ENCODE assay signal across 18 cellular contexts in the genomic region with DNA sequence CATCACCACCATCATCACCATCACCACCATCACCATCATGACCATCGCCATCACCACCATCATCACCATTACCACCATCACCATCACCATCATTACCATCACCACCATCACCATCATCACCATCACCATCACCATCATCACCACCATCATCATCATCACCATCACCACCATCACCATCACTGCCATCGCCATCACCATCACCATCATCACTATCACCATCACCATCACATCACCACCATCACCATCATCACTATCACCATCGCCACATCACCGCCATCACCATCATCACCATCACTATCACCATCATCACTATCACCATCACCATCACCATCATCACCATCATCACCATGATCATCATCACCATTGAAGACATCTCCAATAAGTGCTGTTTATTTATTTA. TPM values are rescaled to one million over a fixed set of nuclear protein-coding genes. Genes with fewer than 3 reads are reported as not detected.
DNase-seq lines count a peak whose midpoint lies in the region; ATAC-seq, FAIRE-seq and TF ChIP-seq lines count a peak whose summit lies in the region.
"Had no signal": no experiment of that assay in that cellular context is flagged by ENCODE, and none has a peak within 500 bp of the region (broad histone marks: within the 10 kb centered on the region; RNA-seq: fewer than 3 reads in every experiment).

No MANE protein-coding gene starts in this region.

- no peak for TF ChIP-seq RAD21 in K562 (CRISPR knock-in tag; conservative IDR thresholded peaks at IDR 0.05 in 1 of 2, IDR thresholded peaks at IDR 0.05 in 1 of 2)

- peaks cover 3% of the 10 kb centered on the region; the same call in 1 of the 2 replicates for H3K9me3 ChIP-seq in K562 (replicated peaks; ENCODE audit: control insufficient read depth, insufficient read depth, low read depth, low read length)
- H3K9me3 ChIP-seq in CD8-positive, alpha-beta memory T cell (ENCODE audit: low read length): no peaks in the 10 kb centered on the region
- H3K9me3 ChIP-seq in testis: no peaks in the 10 kb centered on the region
- H3K9me3 ChIP-seq: A549, BE2C had no signal

- H3K4me1 ChIP-seq in K562 (replicated peaks in 1 of 2; ENCODE audit: control insufficient read depth in 2 of 2, insufficient read depth in 2 of 2, low read length in 2 of 2) (peaks cover 0 to 6% of the 10 kb centered on the region in 2 experiments; a peak in 1 of 5 replicates), testis (no peaks in the 10 kb centered on the region)
- H3K4me1 ChIP-seq in CD8-positive, alpha-beta memory T cell (ENCODE audit: insufficient read depth, low read length): no peaks in the 10 kb centered on the region
- H3K4me1 ChIP-seq: A549, BE2C had no signal

- peak overlapping the region; percentile 38 for H3K27ac Mint-ChIP-seq in nephron progenitor cell
- H3K27ac Mint-ChIP-seq in CD8-positive, alpha-beta memory T cell: no peak overlapping the region
- H3K27ac Mint-ChIP-seq: CD4-positive, alpha-beta memory T cell had no signal

- intact Hi-C loops in K562 (cut with micrococcal nuclease): no loop called here
- intact Hi-C loops in testis (cut with DNase I; ENCODE audit: low total_unique reads): no loop called here

- no peak overlapping the region for H2AFZ ChIP-seq in K562 (ENCODE audit: low read depth, low read length)
- H2AFZ ChIP-seq: GM23248 had no signal

- H3K27me3 ChIP-seq in K562 (ENCODE audit: control insufficient read depth in 2 of 2, insufficient read depth in 2 of 2, low read length in 2 of 2) (peaks cover 14 to 32% of the 10 kb centered on the region in 2 experiments; a peak in 4 of 5 replicates), testis (no peaks in the 10 kb centered on the region)
- peaks cover 6% of the 10 kb centered on the region for H3K27me3 ChIP-seq in CD8-positive, alpha-beta memory T cell (ENCODE audit: insufficient read depth, low read length, poor library complexity, severe bottlenecking)
- H3K27me3 ChIP-seq: BE2C had no signal

- no peaks in the 10 kb centered on the region for H3K9me1 ChIP-seq in K562 (ENCODE audit: control insufficient read depth, insufficient read depth, low read length)

- no peak overlapping the region for H3K9ac ChIP-seq in K562 (ENCODE audit: insufficient read depth in 1 of 2, low read depth in 2 of 2, low read length in 2 of 2)
- H3K9ac ChIP-seq: GM23248 had no signal

- peaks cover 40% of the 10 kb centered on the region for H3K27me3 Mint-ChIP-seq in nephron progenitor cell (ENCODE audit: low read depth, poor library complexity)
- peaks cover 13 to 15% of the 10 kb centered on the region in 2 donors for H3K27me3 Mint-ChIP-seq in CD8-positive, alpha-beta memory T cell

- no peaks in the 10 kb centered on the region for H4K20me1 ChIP-seq in K562 (replicated peaks; ENCODE audit: control insufficient read depth, insufficient read depth, low read length)

- no peaks in the 10 kb centered on the region for H3K36me3 ChIP-seq in K562 (ENCODE audit: control insufficient read depth, insufficient read depth, low read length)
- H3K36me3 ChIP-seq in CD8-positive, alpha-beta memory T cell (ENCODE audit: insufficient read depth, low read length): no peaks in the 10 kb centered on the region
- no peaks in the 10 kb centered on the region for H3K36me3 ChIP-seq in testis (ENCODE audit: low read depth, missing control alignments)
- H3K36me3 ChIP-seq: BE2C had no signal

- peaks cover 17% of the 10 kb centered on the region for H3K4me1 Mint-ChIP-seq in nephron progenitor cell
- peaks cover 0 to 2% (median 0%) of the 10 kb centered on the region in 3 donors for H3K4me1 Mint-ChIP-seq in CD8-positive, alpha-beta memory T cell

- no peak overlapping the region for H3K27ac ChIP-seq in K562 (ENCODE audit: extremely low read depth, low read depth, low read length)
- no peak overlapping the region for H3K27ac ChIP-seq in CD8-positive, alpha-beta memory T cell (ENCODE audit: low read depth, low read length)
- no peak overlapping the region for H3K27ac ChIP-seq in testis
- H3K27ac ChIP-seq in caudate nucleus (ENCODE audit: low read depth, low read length): no peak overlapping the region
- H3K27ac ChIP-seq: A549, C4-2B, GM23248 had no signal

- CTCF ChIA-PET in HEK293T (lab: Yijun Ruan, JAX) (no interaction called here), K562 (lab: Yijun Ruan, JAX; ENCODE audit: low intra/inter-chr PET ratio) (no interaction called here)
- CTCF ChIA-PET in CD8-positive, alpha-beta memory T cell (lab: Charles Lee): no interaction called here

- no peaks in the 10 kb centered on the region for H3K36me3 Mint-ChIP-seq in nephron progenitor cell (ENCODE audit: low read depth)
- no peaks in the 10 kb centered on the region for H3K36me3 Mint-ChIP-seq in CD8-positive, alpha-beta memory T cell

- TF ChIP-seq EP300 in K562 (IDR thresholded peaks at IDR 0.05; ENCODE audit: low read length): no peak

- POLR2A ChIA-PET in HEK293T (lab: Yijun Ruan, JAX): no interaction called here
- POLR2A ChIA-PET in K562 (lab: Yijun Ruan, JAX): no interaction called here
- POLR2A ChIA-PET in CD8-positive, alpha-beta memory T cell (lab: Charles Lee): no interaction called here

- FAIRE-seq in K562 (lab: Jason Lieb, UNC): peak; percentile 6
- FAIRE-seq: GM18507 had no signal

- no peak overlapping the region for H3K4me3 Mint-ChIP-seq in nephron progenitor cell
- no peak overlapping the region for H3K4me3 Mint-ChIP-seq in CD8-positive, alpha-beta memory T cell
- H3K4me3 Mint-ChIP-seq: CD4-positive, alpha-beta memory T cell had no signal

- H3K4me3 ChIP-seq in K562: no peak overlapping the region
- no peak overlapping the region for H3K4me3 ChIP-seq in CD8-positive, alpha-beta memory T cell (ENCODE audit: low read length)
- H3K4me3 ChIP-seq in testis: no peak overlapping the region
- H3K4me3 ChIP-seq: A549, GM23248 had no signal

- no peak overlapping the region for H3K4me2 ChIP-seq in K562 (ENCODE audit: insufficient read depth, low read length)
- H3K4me2 ChIP-seq: A549 had no signal

- DNase-seq in HEK293T (ENCODE audit: extremely low spot score): no peak
- no peak for DNase-seq in K562 (ENCODE audit: extremely low read depth in 1 of 4, low spot score in 3 of 4)
- no peak for DNase-seq in nephron progenitor cell
- no peak for DNase-seq in activated effector memory CD4-positive, alpha-beta T cell treated with Interleukin-2 at 50 U/mL for 16 hours
- no peak for DNase-seq in CD8-positive, alpha-beta memory T cell
- DNase-seq in testis: no peak
- no peak for DNase-seq in caudate nucleus (lab: John Stamatoyannopoulos, UW)
- DNase-seq: BE2C; CD4-positive, alpha-beta memory T cell; COR-L47; DND-41; GF-D8; GM23248; H7; KG1 had no signal

- in situ Hi-C loops in K562 (cut with MboI): no loop called here

- ATAC-seq in K562: no peak
- ATAC-seq: A549 had no signal

- no TSS peak for BruUV-seq in K562 (replicated peaks; lab: Mats Ljungman, UMichigan)

- WGBS in K562 (ENCODE audit: insufficient coverage, low coverage, missing lambda C conversion rate): 27% methylated on average over 4 of the region's 4 CpGs
- WGBS in testis, 2 donors: 82 to 83% methylated on average over 4 of the region's 4 CpGs

- TF ChIP-seq POLR2A in K562 (conservative IDR thresholded peaks at IDR 0.05): no peak
- TF ChIP-seq POLR2A in testis (IDR thresholded peaks at IDR 0.05): no peak

- H3K79me2 ChIP-seq in K562 (ENCODE audit: control insufficient read depth, insufficient read depth, low read length): no peaks in the 10 kb centered on the region

- peaks cover 10% of the 10 kb centered on the region for H3K9me3 Mint-ChIP-seq in nephron progenitor cell
- no peaks in the 10 kb centered on the region for H3K9me3 Mint-ChIP-seq in CD8-positive, alpha-beta memory T cell

- TF ChIP-seq CTCF in K562 (IDR thresholded peaks at IDR 0.05 in 2 of 3, conservative IDR thresholded peaks at IDR 0.05 in 1 of 3; ENCODE audit: insufficient read depth in 2 of 3, low read depth in 1 of 3, low read length in 3 of 3) (no peak), nephron progenitor cell (IDR thresholded peaks at IDR 0.05) (no peak), testis (IDR thresholded peaks at IDR 0.05) (no peak)

RNA-seq across cellular contexts. Expression of a gene that starts 16.8 kb away (rescaled TPM):
- 33.8 and 39.7 TPM in 2 replicates for total RNA-seq in K562 (2011; cell fraction: chromatin; rRNA removed; ENCODE audit: low replicate concordance)
- 29.3 and 37.5 TPM in 2 replicates for total RNA-seq in K562 (2011; cell fraction: nucleolus; rRNA removed)
- 33.7 and 41.4 TPM in 2 replicates for total RNA-seq in K562 (2011; cell fraction: nucleoplasm; rRNA removed)
- 13.4 and 19.0 TPM in 2 replicates for total RNA-seq in K562 (2014; rRNA removed)
- total RNA-seq in K562 (2014; rRNA removed; fragmentation: Illumina TruSeq; extraction: Trizol): 11.8 and 12.3 TPM in 2 replicates
- total RNA-seq in K562 (2015; rRNA removed; fragmentation: Illumina TruSeq; extraction: Trizol): 11.7 and 12.7 TPM in 2 replicates
- 15.3 and 15.5 TPM in 2 replicates for total RNA-seq in K562 (2021)
- polyA plus RNA-seq in K562 (2011; rRNA removed): 12.7 and 13.3 TPM in 2 replicates
- 15.8 and 18.2 TPM in 2 replicates for polyA plus RNA-seq in K562 (2011; cell fraction: cytosol; rRNA removed)
- polyA plus RNA-seq in K562 (2011; cell fraction: nucleus; rRNA removed): 15.7 and 16.3 TPM in 2 replicates
- 9.7 and 10.4 TPM in 2 replicates for polyA plus RNA-seq in K562 (2012)
- polyA plus RNA-seq in K562 (2014; fragmentation: Illumina TruSeq; extraction: Trizol): 11.9 and 14.2 TPM in 2 replicates
- 1 to 10 TPM; 2.2 to 2.4 TPM for polyA plus RNA-seq in K562 (2014; fragmentation: Nextera tagmentation; extraction: Ambion mirVana)
- polyA plus RNA-seq in K562 (2014; rRNA removed): 15.8 and 16.1 TPM in 2 replicates
- polyA minus RNA-seq in K562 (2011; rRNA and poly(A)+ RNA removed): 12.5 and 13.2 TPM in 2 replicates
- 8.5 and 9.4 TPM in 2 replicates for polyA minus RNA-seq in K562 (2011; cell fraction: cytosol; rRNA and poly(A)+ RNA removed)
- 18.0 and 18.4 TPM in 2 replicates for polyA minus RNA-seq in K562 (2011; cell fraction: nucleus; rRNA and poly(A)+ RNA removed)
- total RNA-seq in CD8-positive, alpha-beta memory T cell: 10 to 100 TPM; 13.5 to 13.8 TPM
- 17.9 TPM for polyA plus RNA-seq in CD8-positive, alpha-beta memory T cell
- 10 to 100 TPM; 35.9 to 42.6 TPM for total RNA-seq in testis
- polyA plus RNA-seq in testis (ENCODE audit: insufficient read depth, low read depth, low replicate concordance): 18.8 TPM

RNA-seq across cellular contexts. Expression of a gene that starts 36.2 kb away (rescaled TPM):
- not detected in 2 replicates for total RNA-seq in K562 (2011; cell fraction: chromatin; rRNA removed; ENCODE audit: low replicate concordance)
- 0.17 and 0.26 TPM in 2 replicates for total RNA-seq in K562 (2011; cell fraction: nucleolus; rRNA removed)
- 0.29 TPM in 1 of 2 replicates, not detected in the other for total RNA-seq in K562 (2011; cell fraction: nucleoplasm; rRNA removed)
- 0.08 TPM in 1 of 2 replicates, not detected in the other for total RNA-seq in K562 (2014; rRNA removed)
- total RNA-seq in K562 (2014; rRNA removed; fragmentation: Illumina TruSeq; extraction: Trizol): not detected in 2 replicates
- not detected in 2 replicates for total RNA-seq in K562 (2015; rRNA removed; fragmentation: Illumina TruSeq; extraction: Trizol)
- 0.11 and 0.16 TPM in 2 replicates for total RNA-seq in K562 (2021)
- not detected in 2 replicates for polyA plus RNA-seq in K562 (2011; rRNA removed)
- 0.04 and 0.10 TPM in 2 replicates for polyA plus RNA-seq in K562 (2011; cell fraction: cytosol; rRNA removed)
- 0.11 and 0.21 TPM in 2 replicates for polyA plus RNA-seq in K562 (2011; cell fraction: nucleus; rRNA removed)
- not detected in 2 replicates for polyA plus RNA-seq in K562 (2012)
- polyA plus RNA-seq in K562 (2014; fragmentation: Illumina TruSeq; extraction: Trizol): not detected in 2 replicates
- polyA plus RNA-seq in K562 (2014; fragmentation: Nextera tagmentation; extraction: Ambion mirVana): not detected
- not detected in 2 replicates for polyA plus RNA-seq in K562 (2014; rRNA removed)
- polyA minus RNA-seq in K562 (2011; rRNA and poly(A)+ RNA removed): not detected in 2 replicates
- not detected in 2 replicates for polyA minus RNA-seq in K562 (2011; cell fraction: cytosol; rRNA and poly(A)+ RNA removed)
- polyA minus RNA-seq in K562 (2011; cell fraction: nucleus; rRNA and poly(A)+ RNA removed): 0.27 and 0.56 TPM in 2 replicates
- 1 to 10 TPM; 1.0 to 1.1 TPM for total RNA-seq in CD8-positive, alpha-beta memory T cell
- 1.0 TPM for polyA plus RNA-seq in CD8-positive, alpha-beta memory T cell
- total RNA-seq in testis: 100 to 1,000 TPM in 1 of 2 donors, 10 to 100 TPM in 1; 99.7 to 129 TPM
- 50.1 TPM for polyA plus RNA-seq in testis (ENCODE audit: insufficient read depth, low read depth, low replicate concordance)

Comparison
In these comparisons a context has a peak if more than half of its experiments do, and no peak if none do; other contexts are left out.
1. RNA of a gene that starts 36.2 kb away (total RNA-seq): 99.7 to 129 TPM in testis; 1.0 to 1.1 TPM in CD8-positive, alpha-beta memory T cell and 0.08 to 0.29 TPM in K562; every median in the first group is over 10 times any median in the second.